In genomic region chr12:120263725-120264040, GRCh38 we compare ENCODE assay signal across 10 cellular contexts. TPM values are rescaled to one million over a fixed set of nuclear protein-coding genes. Genes with fewer than 3 reads are reported as not detected.
DNase-seq lines count a peak whose midpoint lies in the region; ATAC-seq and TF ChIP-seq lines count a peak whose summit lies in the region.
"Had no signal": no experiment of that assay in that cellular context is flagged by ENCODE, and none has a peak within 500 bp of the region (broad histone marks: within the 10 kb centered on the region; RNA-seq: fewer than 3 reads in every experiment).

No MANE protein-coding gene starts in this region.

- no peak for TF ChIP-seq CTCF in right atrium auricular region (IDR thresholded peaks at IDR 0.05)
- TF ChIP-seq CTCF in dorsolateral prefrontal cortex (IDR thresholded peaks at IDR 0.05 in 54 of 56, conservative IDR thresholded peaks at IDR 0.05 in 2 of 56; ENCODE audit: low read depth in 1 of 56, partially characterized antibody in 56 of 56), result no peak

- no peaks in the 10 kb centered on the region for H3K9me3 ChIP-seq in right atrium auricular region
- H3K9me3 ChIP-seq in muscle layer of duodenum (ENCODE audit: control insufficient read depth in 1 of 2, low read length in 2 of 2), result no peaks in the 10 kb centered on the region

- H3K4me3 ChIP-seq in right atrium auricular region, result peak overlapping the region; percentile 89 to 100
- H3K4me3 ChIP-seq in dorsolateral prefrontal cortex, result peak overlapping the region in 57 of 59 donors; percentile 6 to 95 (median 86)
- H3K4me3 ChIP-seq in muscle layer of duodenum (ENCODE audit: low read depth in 1 of 2, low read length in 2 of 2), result peak overlapping the region; percentile 85 to 89

- H3K4me1 ChIP-seq in right atrium auricular region (peaks cover 0 to 67% of the 10 kb centered on the region in 2 donors), muscle layer of duodenum (ENCODE audit: control insufficient read depth in 1 of 2, insufficient read depth in 2 of 2, low read length in 2 of 2) (peaks cover 34 to 51% of the 10 kb centered on the region in 2 donors)

- H3K27ac ChIP-seq in right atrium auricular region (peak overlapping the region; percentile 92 to 96), dorsolateral prefrontal cortex (peak overlapping the region in 55 of 59 donors; percentile 1 to 95 (median 71)), muscle layer of duodenum (ENCODE audit: low read length) (peak overlapping the region; percentile 77)

- H3K36me3 ChIP-seq in right atrium auricular region (no peaks in the 10 kb centered on the region), muscle layer of duodenum (ENCODE audit: control insufficient read depth in 1 of 2, insufficient read depth in 2 of 2, low read length in 2 of 2) (no peaks in the 10 kb centered on the region)

- H3K27me3 ChIP-seq in right atrium auricular region (no peaks in the 10 kb centered on the region), dorsolateral prefrontal cortex (no peaks in the 10 kb centered on the region), muscle layer of duodenum (ENCODE audit: low read depth, low read length) (no peaks in the 10 kb centered on the region)

- ATAC-seq in Right ventricle myocardium superior (ENCODE audit: poor library complexity), result no peak

- intact Hi-C loops in Right ventricle myocardium superior (cut with DNase I), result no loop called here
- intact Hi-C loops in dorsolateral prefrontal cortex (cut with DNase I), result no loop called here

- DNase-seq in right atrium auricular region (ENCODE audit: low spot score), result no peak
- DNase-seq in Right ventricle myocardium superior, result no peak
- no peak for DNase-seq in dorsolateral prefrontal cortex
- no peak for DNase-seq in NCI-H1048 (lab: John Stamatoyannopoulos, UW)
- DNase-seq in hepatic stellate cell (ENCODE audit: low spot score), result no peak
- no peak for DNase-seq in stimulated activated CD4-positive, alpha-beta T cell treated with anti-CD3 and anti-CD28 coated beads, Interleukin-4, amount 100 ng/mL, for 1 hour
- no peak for DNase-seq in anterior cingulate cortex (lab: John Stamatoyannopoulos, UW)
- DNase-seq: DND-41, NCI-H1930 had no signal

RNA-seq across cellular contexts. Expression of gene PXN, which starts 1.8 kb away (rescaled TPM):
- 10 to 100 TPM; 34.7 to 76.7 TPM for total RNA-seq in right atrium auricular region
- 47.1 TPM for total RNA-seq in Right ventricle myocardium superior
- total RNA-seq in dorsolateral prefrontal cortex, result 10 to 100 TPM; 15.7 to 57.9 (median 32.8) TPM

RNA-seq across cellular contexts. Expression of gene RNU4-2, which starts 28.0 kb away (rescaled TPM):
- total RNA-seq in right atrium auricular region, result not detected
- total RNA-seq in Right ventricle myocardium superior, result 41,112 TPM
- total RNA-seq in dorsolateral prefrontal cortex, result over 10,000 TPM in 111 of 120 experiments, 1,000 to 10,000 TPM in 9; 2,947 to 35,484 (median 19,179) TPM

RNA-seq across cellular contexts. Expression of gene RNU4-1, which starts 29.4 kb away (rescaled TPM):
- total RNA-seq in right atrium auricular region (not detected), Right ventricle myocardium superior (3,793 TPM), dorsolateral prefrontal cortex (1,000 to 10,000 TPM in 110 of 120 experiments, 100 to 1,000 TPM in 10; 125 to 4,648 (median 2,054) TPM)

RNA-seq across cellular contexts. Expression of gene SIRT4, which starts 38.4 kb away (rescaled TPM):
- total RNA-seq in right atrium auricular region (1 to 10 TPM; 3.1 to 5.6 TPM), Right ventricle myocardium superior (8.6 TPM), dorsolateral prefrontal cortex (10 to 100 TPM in 10 of 120 experiments, 1 to 10 TPM in 110; 1.9 to 15.5 (median 6.3) TPM)

Comparison
In these comparisons a context has a peak if more than half of its experiments do, and no peak if none do; other contexts are left out.
1. RNA of gene RNU4-2, which starts 28.0 kb away (total RNA-seq): 41,112 TPM in Right ventricle myocardium superior (single experiment) and 2,947 to 35,484 TPM in dorsolateral prefrontal cortex; not detected in right atrium auricular region; every median in the first group is over 1,000 times any median in the second.
2. RNA of gene RNU4-1, which starts 29.4 kb away (total RNA-seq): 3,793 TPM in Right ventricle myocardium superior (single experiment) and 125 to 4,648 TPM in dorsolateral prefrontal cortex; not detected in right atrium auricular region; every median in the first group is over 100 times any median in the second.
3. Peak in every context shown above with its lines, with median percentiles within 50 percentile points of each other: H3K27ac ChIP-seq and H3K4me3 ChIP-seq.